13 cellular contexts compared by ENCODE assay signal in the genomic region with DNA sequence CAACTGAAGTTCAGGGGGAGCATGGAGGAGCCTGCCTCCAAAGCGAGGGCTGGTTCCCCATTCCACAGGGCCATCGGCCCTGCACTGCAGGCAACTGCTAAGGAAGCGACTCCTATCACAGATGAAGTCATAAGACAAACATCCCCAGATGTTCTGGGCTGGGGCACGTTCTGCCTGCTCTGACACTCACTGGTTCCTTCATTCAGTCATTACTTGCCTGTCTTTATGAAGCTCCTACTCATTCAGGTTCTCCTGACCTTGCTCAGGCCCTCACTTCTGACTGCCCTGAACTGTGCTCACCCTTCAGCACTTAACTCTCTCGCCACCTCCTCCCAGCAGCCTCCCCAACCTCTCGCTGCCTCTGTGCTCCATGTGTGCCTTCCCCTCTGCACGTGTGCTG. TPM values are rescaled to one million over a fixed set of nuclear protein-coding genes. Genes with fewer than 3 reads are reported as not detected.
DNase-seq lines count a peak whose midpoint lies in the region; ATAC-seq and TF ChIP-seq lines count a peak whose summit lies in the region.
"Had no signal": no experiment of that assay in that cellular context is flagged by ENCODE, and none has a peak within 500 bp of the region (broad histone marks: within the 10 kb centered on the region; RNA-seq: fewer than 3 reads in every experiment).

No MANE protein-coding gene starts in this region.

- H3K9ac ChIP-seq in BLaER1: no peak overlapping the region; the same call in 1 of the 2 replicates
- H3K9ac ChIP-seq in IMR-90 (ENCODE audit: low read depth, low read length): no peak overlapping the region

- ATAC-seq in IMR-90 (ENCODE audit: low read depth): peak; percentile 44
- ATAC-seq in central memory CD8-positive, alpha-beta T cell (replicated peaks; ENCODE audit: extremely low read depth, poor library complexity, severe bottlenecking): no peak
- ATAC-seq in HG02981 (IDR thresholded peaks at IDR 0.05; ENCODE audit: unreplicated experiment): no peak
- ATAC-seq in GM18520 (IDR thresholded peaks at IDR 0.05; ENCODE audit: unreplicated experiment): no peak
- ATAC-seq: SK-N-SH treated with all-trans-retinoic acid at 6 μM for 48 hours had no signal

- POLR2A ChIA-PET in IMR-90 (lab: Charles Lee; ENCODE audit: unreplicated experiment): no interaction called here

- no peak for TF ChIP-seq POLR2A in IMR-90 (IDR thresholded peaks at IDR 0.05; ENCODE audit: low read depth, low read length)

- H4K20me1 ChIP-seq in BLaER1: no peaks in the 10 kb centered on the region
- H4K20me1 ChIP-seq in IMR-90 (ENCODE audit: insufficient read depth, low read length): no peaks in the 10 kb centered on the region

- 0 out of 3 replicates have a peak overlapping the region, but pooled peaks have one; percentile 51 for H2BK15ac ChIP-seq in IMR-90 (ENCODE audit: low read depth, low read length)

- H3K14ac ChIP-seq in IMR-90 (replicated peaks; ENCODE audit: low read depth, low read length): 0 out of 2 replicates have a peak overlapping the region, but pooled peaks have one; percentile 57

- no peak for TF ChIP-seq RAD21 in IMR-90 (IDR thresholded peaks at IDR 0.05; ENCODE audit: low read length)

- intact Hi-C loops in IMR-90 (cut with micrococcal nuclease): no loop called here

- H3K27me3 Mint-ChIP-seq in central memory CD8-positive, alpha-beta T cell: peaks cover 39% of the 10 kb centered on the region
- H3K27me3 Mint-ChIP-seq in nephron (ENCODE audit: low read depth): peaks cover 21% of the 10 kb centered on the region

- 0 out of 4 replicates have a peak overlapping the region, but pooled peaks of 1 of the 2 experiments have one; percentile 32 for H4K8ac ChIP-seq in IMR-90 (ENCODE audit: low read depth in 2 of 2, low read length in 2 of 2)

- CTCF ChIA-PET in IMR-90 (lab: Yijun Ruan, JAX): no interaction called here

- H3K4me3 ChIP-seq in BLaER1: no peak overlapping the region
- H3K4me3 ChIP-seq in IMR-90 (ENCODE audit: insufficient read depth, low read depth, low read length): no peak overlapping the region
- H3K4me3 ChIP-seq: thoracic aorta had no signal

- peak overlapping the region; percentile 35 for H3K27ac Mint-ChIP-seq in central memory CD8-positive, alpha-beta T cell (ENCODE audit: low read depth)
- H3K27ac Mint-ChIP-seq in nephron: peak overlapping the region in 2 of 3 experiments; percentile 27 to 35

- WGBS in IMR-90 (ENCODE audit: extremely low coverage in 2 of 2, insufficient read length in 1 of 2), 2 experiments: 11% methylated on average over 2 of the region's 7 CpGs; no CpG with 5 or more reads in 1 of the 2 experiments

- H3K4me2 ChIP-seq in BLaER1 (peak overlapping the region; percentile 77), IMR-90 (ENCODE audit: low read depth, low read length) (no peak overlapping the region)

- H3K9me3 ChIP-seq in BLaER1 (no peaks in the 10 kb centered on the region), IMR-90 (ENCODE audit: control insufficient read depth, insufficient read depth, low read length) (no peaks in the 10 kb centered on the region)
- H3K9me3 ChIP-seq: thoracic aorta had no signal

- peak overlapping the region; percentile 60 for H2BK20ac ChIP-seq in IMR-90 (ENCODE audit: low read depth, low read length)

- no peaks in the 10 kb centered on the region for H3K79me1 ChIP-seq in IMR-90 (ENCODE audit: low read depth in 1 of 2, low read length in 2 of 2)

- no peak overlapping the region for H3K4me3 Mint-ChIP-seq in central memory CD8-positive, alpha-beta T cell
- H3K4me3 Mint-ChIP-seq in nephron: no peak overlapping the region

- H2BK120ac ChIP-seq in IMR-90 (ENCODE audit: low read depth, low read length): peak overlapping the region; percentile 39; the same call in 1 of the 2 replicates

- dilution Hi-C loops in IMR-90 (cut with HindIII; ENCODE audit: low sequenced_read_pairs, unreplicated experiment): no loop called here

- H3K4ac ChIP-seq in IMR-90 (ENCODE audit: low read depth, low read length): peak overlapping the region; percentile 43; the same call in 1 of the 2 replicates

- H3K18ac ChIP-seq in IMR-90 (ENCODE audit: low read depth, low read length): no peak overlapping the region

- no peaks in the 10 kb centered on the region for H3K36me3 ChIP-seq in BLaER1
- no peaks in the 10 kb centered on the region for H3K36me3 ChIP-seq in IMR-90 (ENCODE audit: control insufficient read depth, insufficient read depth, low read length)
- H3K36me3 ChIP-seq: thoracic aorta had no signal

- H2AK9ac ChIP-seq in IMR-90 (replicated peaks; ENCODE audit: low read depth, low read length, poor library complexity): peak overlapping the region; percentile 79

- peak overlapping the region; percentile 79; the same call in 1 of the 2 replicates for H3K27ac ChIP-seq in BLaER1
- H3K27ac ChIP-seq in IMR-90 (ENCODE audit: insufficient read depth, low read length): no peak overlapping the region
- H3K27ac ChIP-seq: thoracic aorta had no signal

- TF ChIP-seq CTCF in IMR-90 (conservative IDR thresholded peaks at IDR 0.05; ENCODE audit: low read depth, low read length) (no peak), nephron (IDR thresholded peaks at IDR 0.05; ENCODE audit: unreplicated experiment in 3 of 3) (no peak)

- H3K27me3 ChIP-seq in BLaER1 (no peaks in the 10 kb centered on the region), IMR-90 (ENCODE audit: control insufficient read depth, insufficient read depth, low read length) (no peaks in the 10 kb centered on the region)

- H3K9me3 Mint-ChIP-seq in central memory CD8-positive, alpha-beta T cell: no peaks in the 10 kb centered on the region
- H3K9me3 Mint-ChIP-seq in nephron: peaks cover 3% of the 10 kb centered on the region

- H3K4me1 Mint-ChIP-seq in central memory CD8-positive, alpha-beta T cell: peaks cover 10% of the 10 kb centered on the region
- H3K4me1 Mint-ChIP-seq in nephron: peaks cover 39% of the 10 kb centered on the region

- DNase-seq in IMR-90: peak; percentile 51
- DNase-seq in central memory CD8-positive, alpha-beta T cell (ENCODE audit: low spot score in 2 of 2): no peak
- DNase-seq in hippocampal formation (lab: John Stamatoyannopoulos, UW): no peak
- DNase-seq in T1000 (lab: John Stamatoyannopoulos, UW): no peak
- DNase-seq: activated naive CD4-positive, alpha-beta T cell; NCI-H1105 treated with DMSO at 0.1 percent for 48 hours; occipital lobe had no signal

- H4K5ac ChIP-seq in IMR-90 (ENCODE audit: low read depth, low read length): no peak overlapping the region

- H2AFZ ChIP-seq in IMR-90 (replicated peaks; ENCODE audit: low read length, poor library complexity): peak overlapping the region; percentile 53

- in situ Hi-C loops in IMR-90 (cut with MboI; ENCODE audit: low sequenced_read_pairs): no loop called here

- no peak overlapping the region; the same call in 1 of the 2 replicates for H4K91ac ChIP-seq in IMR-90 (ENCODE audit: insufficient read depth, low read depth, low read length)

- no TSS peak for BruUV-seq in IMR-90 (replicated peaks; lab: Mats Ljungman, UMichigan)

- H3K4me1 ChIP-seq in BLaER1: peaks cover 67% of the 10 kb centered on the region
- peaks cover 10% of the 10 kb centered on the region; the same call in 1 of the 2 replicates for H3K4me1 ChIP-seq in IMR-90 (ENCODE audit: control insufficient read depth, insufficient read depth, low read length)

- H2AK5ac ChIP-seq in IMR-90 (ENCODE audit: low read depth, low read length): peak overlapping the region; percentile 67; the same call in 1 of the 2 replicates

- H3K23ac ChIP-seq in IMR-90 (ENCODE audit: low read depth, low read length): no peak overlapping the region

- H3K36me3 Mint-ChIP-seq in central memory CD8-positive, alpha-beta T cell (ENCODE audit: insufficient read depth): peaks cover 5% of the 10 kb centered on the region
- H3K36me3 Mint-ChIP-seq in nephron (ENCODE audit: low read depth): peaks cover 3% of the 10 kb centered on the region

- no peak overlapping the region for H3K56ac ChIP-seq in IMR-90 (ENCODE audit: extremely low read depth, insufficient read depth, low read length)

- H2BK5ac ChIP-seq in IMR-90 (ENCODE audit: low read depth, low read length, poor library complexity, severe bottlenecking): no peak overlapping the region

- peaks cover 11% of the 10 kb centered on the region for H3K9me1 ChIP-seq in IMR-90 (ENCODE audit: insufficient read depth, low read length)

TF ChIP-seq in IMR-90, 13 proteins besides CTCF, POLR2A, EP300 and RAD21:
- no peak for TF ChIP-seq CHD1 (IDR thresholded peaks at IDR 0.05; ENCODE audit: low read depth, low read length)
- TF ChIP-seq BHLHE40 (IDR thresholded peaks at IDR 0.05; ENCODE audit: low read depth, low read length): peak; percentile 45; the same call in 1 of the 2 replicates

RNA-seq across cellular contexts. Expression of a gene that starts 2.5 kb away (rescaled TPM):
- 0.56 and 0.72 TPM in 2 replicates for total RNA-seq in IMR-90 (2012; rRNA removed)
- polyA plus RNA-seq in IMR-90 (2012; rRNA removed): 1.0 and 2.1 TPM in 2 replicates
- 1.2 and 1.3 TPM in 2 replicates for polyA plus RNA-seq in IMR-90 (2012; cell fraction: cytosol; rRNA removed)
- polyA plus RNA-seq in IMR-90 (2012; cell fraction: nucleus; rRNA removed; ENCODE audit: low replicate concordance): 1.6 and 1.8 TPM in 2 replicates
